8 cellular contexts compared by ENCODE assay signal in the genomic region with DNA sequence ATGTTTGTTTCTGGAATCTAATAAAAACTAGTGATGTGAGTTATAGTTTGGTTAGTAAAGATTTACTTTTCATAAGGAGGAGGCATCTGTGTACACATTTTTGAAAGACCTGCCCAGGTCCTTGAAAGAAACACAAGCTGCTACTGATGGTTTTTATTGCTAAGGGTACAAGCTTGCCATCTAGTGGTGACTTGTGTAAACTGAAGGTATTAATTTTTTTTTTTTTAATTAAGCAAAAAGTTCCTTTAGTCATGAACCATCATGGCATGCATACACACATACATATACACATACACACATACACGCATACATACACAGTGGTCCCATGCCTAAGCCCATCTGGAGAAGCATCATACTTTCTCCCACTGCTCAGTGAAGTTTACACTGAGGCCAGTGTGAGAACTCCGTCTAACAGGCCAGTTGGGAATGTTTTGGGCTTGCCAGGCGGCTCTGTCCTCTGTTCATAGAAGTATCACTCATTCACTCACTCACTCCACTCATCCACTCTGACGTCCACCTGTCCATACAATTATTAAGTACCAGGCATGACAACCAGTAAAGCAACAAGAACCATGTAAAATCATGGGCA.
A peak's percentile ranks its signal among the peaks of the same experiment; 100 is the strongest.
DNase-seq lines count a peak whose midpoint lies in the region; ATAC-seq, FAIRE-seq and TF ChIP-seq lines count a peak whose summit lies in the region.

No MANE protein-coding gene starts in this region.

- peak; percentile 83 for TF ChIP-seq CTCF in fibroblast of mammary gland (conservative IDR thresholded peaks at IDR 0.05; ENCODE audit: control insufficient read depth, insufficient read depth, low read depth, low read length)

- ATAC-seq in activated CD8-positive, alpha-beta memory T cell treated with anti-CD3 and anti-CD28 coated beads, Interleukin-2, amount 10 ng/mL, durations not matched to agents 7 days and 5 days: no peak

- H3K27me3 Mint-ChIP-seq in activated CD8-positive, alpha-beta memory T cell treated with anti-CD3 and anti-CD28 coated beads, Interleukin-2, amount 10 ng/mL, durations not matched to agents 7 days and 5 days: no peaks in the 10 kb centered on the region

- no peak overlapping the region for H3K4me3 ChIP-seq in fibroblast of mammary gland (ENCODE audit: control insufficient read depth, low read depth, low read length)

- H3K4me3 Mint-ChIP-seq in activated CD8-positive, alpha-beta memory T cell treated with anti-CD3 and anti-CD28 coated beads, Interleukin-2, amount 10 ng/mL, durations not matched to agents 7 days and 5 days: no peak overlapping the region

- no peak overlapping the region for H3K27ac Mint-ChIP-seq in activated CD8-positive, alpha-beta memory T cell treated with anti-CD3 and anti-CD28 coated beads, Interleukin-2, amount 10 ng/mL, durations not matched to agents 7 days and 5 days

- peak; percentile 25 for FAIRE-seq in RCC 7860 (lab: Jason Lieb, UNC)

- CTCF ChIA-PET in activated CD8-positive, alpha-beta memory T cell treated with anti-CD3 and anti-CD28 coated beads, Interleukin-2, amount 10 ng/mL, durations not matched to agents 7 days and 5 days (lab: Charles Lee): interaction anchor here (0.6 to 0.9 kb wide), 2 partner anchors 15 to 62 kb away, joined by 3 read pairs; no protein-coding TSS in a partner anchor

- DNase-seq in DMS153 treated with DMSO at 0.1 percent for 48 hours (lab: John Stamatoyannopoulos, UW; ENCODE audit: unreplicated experiment) (peak; percentile 21), HT-29 (ENCODE audit: low spot score) (peak; percentile 74), RCC 7860 (ENCODE audit: low spot score) (peak; percentile 11), fibroblast of mammary gland (ENCODE audit: low read depth) (peak; percentile 70), renal cortical epithelial cell (ENCODE audit: low read depth) (peak; percentile 54), NOMO-1 (lab: John Stamatoyannopoulos, UW; ENCODE audit: unreplicated experiment in 2 of 2) (no peak)
- DNase-seq in activated CD8-positive, alpha-beta memory T cell treated with anti-CD3 and anti-CD28 coated beads, Interleukin-2, amount 10 ng/mL, durations not matched to agents 7 days and 5 days: no peak
- DNase-seq in activated CD4-positive, CD25-positive, alpha-beta regulatory T cell (lab: John Stamatoyannopoulos, UW): no peak

- H3K9me3 Mint-ChIP-seq in activated CD8-positive, alpha-beta memory T cell treated with anti-CD3 and anti-CD28 coated beads, Interleukin-2, amount 10 ng/mL, durations not matched to agents 7 days and 5 days (ENCODE audit: low read depth): no peaks in the 10 kb centered on the region

- H3K36me3 Mint-ChIP-seq in activated CD8-positive, alpha-beta memory T cell treated with anti-CD3 and anti-CD28 coated beads, Interleukin-2, amount 10 ng/mL, durations not matched to agents 7 days and 5 days: no peaks in the 10 kb centered on the region

- no peaks in the 10 kb centered on the region for H3K4me1 Mint-ChIP-seq in activated CD8-positive, alpha-beta memory T cell treated with anti-CD3 and anti-CD28 coated beads, Interleukin-2, amount 10 ng/mL, durations not matched to agents 7 days and 5 days

Comparison
In these comparisons a context has a peak if more than half of its experiments do, and no peak if none do; other contexts are left out.
1. DNase-seq: peak in DMS153 treated with DMSO at 0.1 percent for 48 hours (single experiment), HT-29 (single experiment), RCC 7860 (single experiment), fibroblast of mammary gland (single experiment) and renal cortical epithelial cell (single experiment); none in activated CD8-positive, alpha-beta memory T cell treated with anti-CD3 and anti-CD28 coated beads, Interleukin-2, amount 10 ng/mL, durations not matched to agents 7 days and 5 days (single experiment), NOMO-1 (0 of 2) and activated CD4-positive, CD25-positive, alpha-beta regulatory T cell (0 of 4).